In genomic region chr4:146175541-146176453, GRCh38 we compare ENCODE assay signal across 1 cellular context.
TF ChIP-seq lines count a peak whose summit lies in the region.

Gene LSM6 (plus strand): TSS chr4:146175718. CDS start chr4:146182922, 7,204 bp downstream.

TF ChIP-seq in K562, 482 proteins besides CTCF, POLR2A, EP300 and RAD21 (continued from another document and continues in another):
- TF ChIP-seq HINFP (tag; conservative IDR thresholded peaks at IDR 0.05; ENCODE audit: low read depth) (no peak), NFE2L1 (tag; IDR thresholded peaks at IDR 0.05; ENCODE audit: borderline replicate concordance, low read depth) (no peak), ZNF12 (CRISPR knock-in tag; IDR thresholded peaks at IDR 0.05) (no peak), TAF1 (IDR thresholded peaks at IDR 0.05; ENCODE audit: control insufficient read depth, extremely low read depth, insufficient read depth, low read length, severe bottlenecking) (peak; percentile 39), ZNF197 (CRISPR knock-in tag; IDR thresholded peaks at IDR 0.05; ENCODE audit: low read depth) (no peak), FOXK2 (conservative IDR thresholded peaks at IDR 0.05 in 1 of 2, IDR thresholded peaks at IDR 0.05 in 1 of 2; ENCODE audit: low read depth in 2 of 2) (0 out of 4 replicates have a peak, but pooled peaks of 1 of the 2 experiments have one; percentile 14), SNRNP70 (optimal IDR thresholded peaks at IDR 0.05; ENCODE audit: low read depth, low read length) (no peak), PBX2 (CRISPR knock-in tag; IDR thresholded peaks at IDR 0.05; ENCODE audit: low read depth) (no peak), PBX2 (tag; conservative IDR thresholded peaks at IDR 0.05; ENCODE audit: low read depth) (no peak), ZNF133 (CRISPR knock-in tag; IDR thresholded peaks at IDR 0.05) (no peak), BRCA1 (IDR thresholded peaks at IDR 0.05) (no peak), BRCA1 (CRISPR knock-in tag; IDR thresholded peaks at IDR 0.05) (no peak), CC2D1A (IDR thresholded peaks at IDR 0.05) (no peak), ZNF655 (CRISPR knock-in tag; IDR thresholded peaks at IDR 0.05) (no peak), TAL1 (IDR thresholded peaks at IDR 0.05) (no peak), BDP1 (IDR thresholded peaks at IDR 0.05; ENCODE audit: insufficient read depth, insufficient read length) (no peak), FOXP1 (CRISPR knock-in tag; IDR thresholded peaks at IDR 0.05) (no peak), CGGBP1 (CRISPR knock-in tag; IDR thresholded peaks at IDR 0.05) (no peak), GATA2 (CRISPR knock-in tag; IDR thresholded peaks at IDR 0.05) (no peak), CBX3 (IDR thresholded peaks at IDR 0.05; ENCODE audit: borderline replicate concordance in 1 of 2, low read length in 2 of 2) (peak in 1 of 2 experiments; percentile 18; a peak in 1 of 3 replicates), ZNF23 (CRISPR knock-in tag; IDR thresholded peaks at IDR 0.05) (no peak), NR2C2 (CRISPR knock-in tag; IDR thresholded peaks at IDR 0.05) (no peak), NR2C2 (tag; IDR thresholded peaks at IDR 0.05) (no peak), POLR3A (IDR thresholded peaks at IDR 0.05; ENCODE audit: borderline replicate concordance, extremely low read depth, insufficient read depth, insufficient read length) (no peak), SETDB1 (IDR thresholded peaks at IDR 0.05; ENCODE audit: low read length) (no peak), CHAMP1 (IDR thresholded peaks at IDR 0.05) (no peak), MEIS2 (IDR thresholded peaks at IDR 0.05; ENCODE audit: partially characterized antibody) (no peak), FOXJ3 (CRISPR knock-in tag; IDR thresholded peaks at IDR 0.05) (no peak), ARID1B (IDR thresholded peaks at IDR 0.05) (no peak), MBD2 (IDR thresholded peaks at IDR 0.05; ENCODE audit: borderline replicate concordance, low read depth) (peak; percentile 52; the same call in 1 of the 2 replicates), ETS2 (tag; IDR thresholded peaks at IDR 0.05; ENCODE audit: borderline replicate concordance, poor library complexity, severe bottlenecking) (no peak), CBX1 (IDR thresholded peaks at IDR 0.05; ENCODE audit: low read depth) (peak; percentile 54; the same call in 1 of the 2 replicates), NFXL1 (CRISPR knock-in tag; IDR thresholded peaks at IDR 0.05) (no peak), RFX1 (IDR thresholded peaks at IDR 0.05) (no peak), NEUROD1 (IDR thresholded peaks at IDR 0.05; ENCODE audit: borderline replicate concordance, low read depth, low read length, partially characterized antibody) (peak; percentile 54), NRF1 (conservative IDR thresholded peaks at IDR 0.05 in 1 of 2, IDR thresholded peaks at IDR 0.05 in 1 of 2) (peak; percentile 40 to 53; a peak in 3 of 4 replicates), E2F3 (CRISPR knock-in tag; IDR thresholded peaks at IDR 0.05) (no peak), KDM2B (CRISPR knock-in tag; IDR thresholded peaks at IDR 0.05) (no peak), SPI1 (IDR thresholded peaks at IDR 0.05; ENCODE audit: borderline replicate concordance, low read depth, low read length) (no peak), PCBP1 (IDR thresholded peaks at IDR 0.05; ENCODE audit: low read depth, low read length, poor library complexity, severe bottlenecking) (peak; percentile 80), PCBP2 (IDR thresholded peaks at IDR 0.05; ENCODE audit: low read depth, low read length, poor library complexity, severe bottlenecking) (no peak), SFPQ (IDR thresholded peaks at IDR 0.05; ENCODE audit: low read depth, low read length) (no peak), ESRRA (IDR thresholded peaks at IDR 0.05; ENCODE audit: borderline replicate concordance, low read depth) (0 out of 2 replicates have a peak, but pooled peaks have one; percentile 38), KLF6 (CRISPR knock-in tag; IDR thresholded peaks at IDR 0.05; ENCODE audit: borderline replicate concordance) (no peak), HDAC2 (IDR thresholded peaks at IDR 0.05) (no peak), CBX2 (IDR thresholded peaks at IDR 0.05; ENCODE audit: insufficient read depth, low read length, poor library complexity, severe bottlenecking) (no peak), THAP12 (CRISPR knock-in tag; IDR thresholded peaks at IDR 0.05) (no peak), RUNX1 (IDR thresholded peaks at IDR 0.05; ENCODE audit: low read depth) (no peak), EP400 (IDR thresholded peaks at IDR 0.05) (peak; percentile 21; the same call in 1 of the 2 replicates), BRF1 (IDR thresholded peaks at IDR 0.05; ENCODE audit: borderline replicate concordance, extremely low read depth, insufficient read length) (no peak), PURB (CRISPR knock-in tag; IDR thresholded peaks at IDR 0.05; ENCODE audit: low read depth) (no peak), BMI1 (IDR thresholded peaks at IDR 0.05; ENCODE audit: low read length) (no peak), ZNF253 (CRISPR knock-in tag; conservative IDR thresholded peaks at IDR 0.05) (no peak), ATF2 (CRISPR knock-in tag; IDR thresholded peaks at IDR 0.05) (no peak), ZBTB7A (IDR thresholded peaks at IDR 0.05; ENCODE audit: borderline replicate concordance, control insufficient read depth, low read depth, low read length) (no peak), PHF8 (IDR thresholded peaks at IDR 0.05; ENCODE audit: borderline replicate concordance, low read length) (peak; percentile 92)
